9 cellular contexts compared by ENCODE assay signal in the genomic region with DNA sequence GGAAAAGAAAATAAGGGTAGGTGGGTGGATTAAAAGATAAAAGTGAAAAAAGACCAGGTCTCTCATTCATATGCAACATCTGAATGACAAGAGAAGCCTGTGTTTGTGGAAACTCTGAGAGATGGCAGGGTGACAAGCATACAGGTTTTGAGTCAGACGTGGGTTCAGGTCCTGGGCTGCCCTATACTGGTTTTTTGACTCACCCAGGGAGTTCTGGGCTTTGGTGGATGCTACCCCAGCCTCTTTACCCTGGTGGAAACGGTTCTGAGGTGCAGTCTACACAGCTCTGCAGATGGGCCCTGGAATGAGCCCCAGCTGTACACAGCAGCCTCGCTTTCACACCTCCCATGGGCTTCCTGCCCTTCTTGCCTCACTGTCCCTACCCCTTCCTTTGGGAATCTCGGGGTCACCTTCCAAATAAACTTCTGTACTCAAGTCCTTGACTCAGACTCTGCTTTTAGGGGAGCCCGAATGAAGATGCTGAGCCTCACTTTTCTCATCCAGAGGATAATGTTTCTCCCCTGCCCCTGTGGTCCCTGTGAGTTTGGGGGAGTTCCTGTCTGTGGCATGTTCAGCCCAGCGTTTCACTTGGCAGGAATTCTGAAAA.
DNase-seq lines count a peak whose midpoint lies in the region; ATAC-seq, FAIRE-seq and TF ChIP-seq lines count a peak whose summit lies in the region.
"Had no signal": no experiment of that assay in that cellular context is flagged by ENCODE, and none has a peak within 500 bp of the region (broad histone marks: within the 10 kb centered on the region; RNA-seq: fewer than 3 reads in every experiment).

No MANE protein-coding gene starts in this region.

- no peak for TF ChIP-seq EP300 in ovary (IDR thresholded peaks at IDR 0.05)

- CTCF ChIA-PET in HEK293 (lab: Yijun Ruan, JAX): interaction anchor here (0.6 to 1.7 kb wide), 6 partner anchors 9 to 343 kb away, joined by 3 to 6 read pairs (median 4); no protein-coding TSS in a partner anchor
- CTCF ChIA-PET in activated B cell treated with CpG ODN at 0.5 μM for 24 hours (lab: Charles Lee): no interaction called here

- POLR2A ChIA-PET in HEK293 (lab: Yijun Ruan, JAX) (no interaction called here), activated B cell treated with CpG ODN at 0.5 μM for 24 hours (lab: Charles Lee) (interaction anchor here (1.5 kb wide), 1 partner anchor 50 kb away, joined by 3 read pairs; no protein-coding TSS in a partner anchor)

- no peaks in the 10 kb centered on the region for H3K27me3 Mint-ChIP-seq in activated B cell treated with CpG ODN at 0.5 μM for 24 hours

- 63 to 84% (median 72%) methylated on average over 6 of the region's 6 CpGs for WGBS in small intestine, 3 donors
- 30 to 42% (median 32%) methylated on average over 6 of the region's 6 CpGs for WGBS in ovary, 3 donors

- H3K27me3 ChIP-seq in small intestine (ENCODE audit: control insufficient read depth in 2 of 2, insufficient read depth in 2 of 2, low read length in 2 of 2): no peaks in the 10 kb centered on the region
- H3K27me3 ChIP-seq in ovary: no peaks in the 10 kb centered on the region

- no peak for TF ChIP-seq POLR2A in ovary (IDR thresholded peaks at IDR 0.05)

- ATAC-seq in activated B cell treated with CpG ODN at 0.5 μM for 24 hours (ENCODE audit: low read depth) (no peak), esophagus mucosa (peak; percentile 54)

- H3K4me1 Mint-ChIP-seq in activated B cell treated with CpG ODN at 0.5 μM for 24 hours: peaks cover 50% of the 10 kb centered on the region

- H3K27ac ChIP-seq in HEK293 (ENCODE audit: extremely low read depth, low read depth, low read length) (no peak overlapping the region), small intestine (ENCODE audit: low read depth in 1 of 2, low read length in 1 of 2) (no peak overlapping the region), ovary (no peak overlapping the region)

- intact Hi-C loops in activated B cell treated with CpG ODN at 0.5 μM for 24 hours (cut with micrococcal nuclease) (no loop called here), ovary (cut with DNase I) (no loop called here)

- no peaks in the 10 kb centered on the region for H3K36me3 ChIP-seq in HEK293 (ENCODE audit: control insufficient read depth in 2 of 2, insufficient read depth in 1 of 2, low read length in 2 of 2)
- H3K36me3 ChIP-seq in small intestine (ENCODE audit: control insufficient read depth in 2 of 2, insufficient read depth in 2 of 2, low read length in 2 of 2): peaks cover 0 to 4% of the 10 kb centered on the region in 2 donors
- no peaks in the 10 kb centered on the region for H3K36me3 ChIP-seq in ovary

- TF ChIP-seq CTCF in HEK293 (tag by site-specific recombination; IDR thresholded peaks at IDR 0.05): no peak
- TF ChIP-seq CTCF in activated B cell treated with CpG ODN at 0.5 μM for 24 hours (IDR thresholded peaks at IDR 0.05): no peak
- no peak for TF ChIP-seq CTCF in ovary (IDR thresholded peaks at IDR 0.05)

- no peak for FAIRE-seq in small intestine (lab: Jason Lieb, UNC)

- H3K9me3 ChIP-seq in HEK293 (ENCODE audit: control insufficient read depth, insufficient read depth, low read depth, low read length) (no peaks in the 10 kb centered on the region), small intestine (ENCODE audit: control insufficient read depth, low read depth) (no peaks in the 10 kb centered on the region), ovary (no peaks in the 10 kb centered on the region)

- H3K4me3 Mint-ChIP-seq in activated B cell treated with CpG ODN at 0.5 μM for 24 hours: peak overlapping the region; percentile 59

- H3K4me1 ChIP-seq in HEK293 (ENCODE audit: control insufficient read depth, insufficient read depth, low read length) (peaks cover 3% of the 10 kb centered on the region; the same call in 1 of the 2 replicates), small intestine (ENCODE audit: control insufficient read depth in 2 of 2, insufficient read depth in 1 of 2, low read depth in 1 of 2, low read length in 1 of 2) (no peaks in the 10 kb centered on the region), ovary (ENCODE audit: insufficient read depth) (peaks cover 2% of the 10 kb centered on the region)

- H3K27ac Mint-ChIP-seq in activated B cell treated with CpG ODN at 0.5 μM for 24 hours: peak overlapping the region; percentile 42

- no peaks in the 10 kb centered on the region for H3K9me3 Mint-ChIP-seq in activated B cell treated with CpG ODN at 0.5 μM for 24 hours

- H3K36me3 Mint-ChIP-seq in activated B cell treated with CpG ODN at 0.5 μM for 24 hours (ENCODE audit: low read depth): no peaks in the 10 kb centered on the region

- H3K4me3 ChIP-seq in HEK293 (ENCODE audit: low read depth, low read length) (no peak overlapping the region), small intestine (ENCODE audit: low read depth in 1 of 2, low read length in 2 of 2) (no peak overlapping the region), ovary (no peak overlapping the region)

- DNase-seq in activated B cell treated with CpG ODN at 0.5 μM for 24 hours: no peak
- peak; percentile 52 to 73 (median 65) for DNase-seq in stimulated activated CD4-positive, alpha-beta T cell treated with anti-CD3 and anti-CD28 coated beads, TNF-alpha, amount 100 ng/mL, for 48 hours (ENCODE audit: low read depth in 3 of 3)
- no peak for DNase-seq in C1 segment of cervical spinal cord (lab: John Stamatoyannopoulos, UW)
- DNase-seq in NAMALWA (ENCODE audit: low spot score): no peak
- DNase-seq in small intestine: no peak
- DNase-seq in ovary: no peak
- DNase-seq: NCI-H187 treated with DMSO at 0.1 percent for 48 hours had no signal

TF ChIP-seq in HEK293, 187 proteins besides CTCF, POLR2A, EP300 and RAD21:
- TF ChIP-seq ZNF341 (tag by site-specific recombination; IDR thresholded peaks at IDR 0.05; ENCODE audit: low read depth) (0 out of 2 replicates have a peak, but pooled peaks have one; percentile 5), ZNF670 (tag by site-specific recombination; IDR thresholded peaks at IDR 0.05; ENCODE audit: low read depth) (no peak)

Comparison
In these comparisons a context has a peak if more than half of its experiments do, and no peak if none do; other contexts are left out.
1. DNase-seq: peak in stimulated activated CD4-positive, alpha-beta T cell treated with anti-CD3 and anti-CD28 coated beads, TNF-alpha, amount 100 ng/mL, for 48 hours (3 of 3); none in activated B cell treated with CpG ODN at 0.5 μM for 24 hours (single experiment), C1 segment of cervical spinal cord (0 of 14), NAMALWA (single experiment), small intestine (single experiment) and ovary (0 of 5).